In the genomic region with DNA sequence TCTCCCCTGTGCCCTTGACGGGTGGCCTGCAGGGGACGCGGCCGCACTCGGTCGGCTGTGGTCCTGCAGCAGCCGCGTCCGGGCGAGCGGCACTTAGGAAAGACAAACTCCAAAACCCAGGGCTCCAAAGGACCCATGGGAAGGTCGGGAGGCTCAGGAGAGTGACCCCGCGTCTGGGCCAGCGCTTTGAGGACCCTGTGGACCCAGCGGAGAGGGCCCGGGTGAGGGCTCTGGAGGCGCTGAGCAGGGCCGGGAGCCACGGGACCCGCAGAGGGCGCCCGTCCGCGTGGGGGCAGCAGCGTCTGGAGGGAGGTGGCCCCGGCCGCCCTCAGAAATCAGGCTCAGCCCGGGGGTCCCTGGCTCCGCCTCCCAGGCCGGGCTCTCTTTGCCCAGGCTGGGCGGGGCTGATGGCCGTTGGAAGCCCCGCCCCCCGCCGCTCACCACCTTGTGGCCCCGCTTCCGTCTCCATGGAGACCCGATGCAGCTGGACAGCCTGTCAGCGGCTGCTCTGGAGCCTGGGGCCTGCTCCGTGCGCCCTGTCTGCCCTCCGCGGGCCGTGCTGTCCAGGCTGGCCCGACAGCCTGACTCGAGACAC, we compare ENCODE assay signal across 8 cellular contexts. TPM values are rescaled to one million over a fixed set of nuclear protein-coding genes. Genes with fewer than 3 reads are reported as not detected.
A peak's percentile ranks its signal among the peaks of the same experiment; 100 is the strongest.
DNase-seq lines count a peak whose midpoint lies in the region; ATAC-seq and TF ChIP-seq lines count a peak whose summit lies in the region.

No MANE protein-coding gene starts in this region.

- CTCF ChIA-PET in mammary epithelial cell (lab: Charles Lee; ENCODE audit: low non-redundant PET), result no interaction called here

- no peaks in the 10 kb centered on the region for H3K4me1 ChIP-seq in mammary epithelial cell (ENCODE audit: insufficient read depth, low read length)

- dilution Hi-C loops in mammary epithelial cell (cut with HindIII; ENCODE audit: low sequenced_read_pairs), result loop anchor here (5.0 kb wide), 1 partner anchor 66 kb away; no protein-coding TSS in a partner anchor

- H3K36me3 ChIP-seq in mammary epithelial cell (ENCODE audit: insufficient read depth, low read length), result no peaks in the 10 kb centered on the region

- intact Hi-C loops in mammary epithelial cell (cut with micrococcal nuclease), result no loop called here

- ATAC-seq in HG03432 (IDR thresholded peaks at IDR 0.05; ENCODE audit: unreplicated experiment) (peak; percentile 39), left lobe of liver (peak; percentile 14)

- H3K9me3 ChIP-seq in mammary epithelial cell (replicated peaks; ENCODE audit: insufficient read depth, low read length), result no peaks in the 10 kb centered on the region

- no peak overlapping the region for H3K4me3 ChIP-seq in mammary epithelial cell (replicated peaks in 1 of 3; ENCODE audit: insufficient read depth in 1 of 3, low read depth in 2 of 3, low read length in 3 of 3)

- H3K79me2 ChIP-seq in mammary epithelial cell (ENCODE audit: insufficient read depth, low read length), result no peaks in the 10 kb centered on the region

- no peak overlapping the region for H3K9ac ChIP-seq in mammary epithelial cell (ENCODE audit: insufficient read depth, low read length)

- TF ChIP-seq CTCF in mammary epithelial cell (conservative IDR thresholded peaks at IDR 0.05 in 1 of 2, IDR thresholded peaks at IDR 0.05 in 1 of 2; ENCODE audit: extremely low read depth in 1 of 2, insufficient read depth in 1 of 2, low read depth in 1 of 2, low read length in 2 of 2), result peak in 1 of 2 donors; percentile 29

- H3K4me2 ChIP-seq in mammary epithelial cell (ENCODE audit: insufficient read depth, low read depth, low read length), result peak overlapping the region; percentile 47

- peaks cover 3% of the 10 kb centered on the region for H3K27me3 ChIP-seq in mammary epithelial cell (ENCODE audit: insufficient read depth, low read length)

- DNase-seq in Daoy (ENCODE audit: low read depth) (peak; percentile 43), mammary epithelial cell (no peak), left lobe of liver (ENCODE audit: low spot score) (no peak), GDM1 (lab: John Stamatoyannopoulos, UW) (no peak), DMS79 treated with DMSO at 0.1 percent for 48 hours (lab: John Stamatoyannopoulos, UW) (no peak), NCI-H526 treated with DMSO at 0.1 percent for 48 hours (lab: John Stamatoyannopoulos, UW) (no peak), HPDE6-E6E7 (ENCODE audit: extremely low spot score) (no peak)

- WGBS in mammary epithelial cell (ENCODE audit: low coverage, missing lambda C conversion rate), result 0% methylated on average over 5 of the region's 47 CpGs

- no peaks in the 10 kb centered on the region for H4K20me1 ChIP-seq in mammary epithelial cell (ENCODE audit: insufficient read depth, low read length)

- H2AFZ ChIP-seq in mammary epithelial cell (ENCODE audit: low read depth, low read length), result no peak overlapping the region

- no peak overlapping the region for H3K27ac ChIP-seq in mammary epithelial cell (ENCODE audit: insufficient read depth, low read depth, low read length)

- in situ Hi-C loops in mammary epithelial cell (cut with MboI; ENCODE audit: low sequenced_read_pairs in 2 of 2), result loop anchor here (25.0 kb wide), 1 partner anchor 739 kb away; no protein-coding TSS in a partner anchor

- no TSS peak for BruUV-seq in mammary epithelial cell (replicated peaks; lab: Mats Ljungman, UMichigan)

RNA-seq across cellular contexts. Expression of a gene that starts 34.6 kb away (rescaled TPM):
- total RNA-seq in Daoy (2014; rRNA removed; shearing (Covaris generic)), result 611 and 698 TPM in 2 replicates
- 1,000 to 10,000 TPM in 1 of 2 donors, 100 to 1,000 TPM in 1; 686 to 1,631 TPM for total RNA-seq in mammary epithelial cell
- 2,092 TPM for polyA plus RNA-seq in mammary epithelial cell
- 770 TPM for polyA minus RNA-seq in mammary epithelial cell
- 414 TPM for total RNA-seq in left lobe of liver
